Comparison of ENCODE assay signal across 14 cellular contexts in genomic region chr3:61975199-61975598, GRCh38.
DNase-seq lines count a peak whose midpoint lies in the region; ATAC-seq and TF ChIP-seq lines count a peak whose summit lies in the region.
"Had no signal": no experiment of that assay in that cellular context is flagged by ENCODE, and none has a peak within 500 bp of the region (broad histone marks: within the 10 kb centered on the region; RNA-seq: fewer than 3 reads in every experiment).

No MANE protein-coding gene starts in this region.

- no peaks in the 10 kb centered on the region for H4K20me1 ChIP-seq in IMR-90 (ENCODE audit: insufficient read depth, low read length)
- no peaks in the 10 kb centered on the region for H4K20me1 ChIP-seq in neural cell (ENCODE audit: insufficient read depth)

- TF ChIP-seq CTCF in IMR-90 (conservative IDR thresholded peaks at IDR 0.05; ENCODE audit: low read depth, low read length) (no peak), cardiac fibroblast (IDR thresholded peaks at IDR 0.05; ENCODE audit: low read depth, low read length) (no peak), heart right ventricle (IDR thresholded peaks at IDR 0.05) (no peak), neural cell (IDR thresholded peaks at IDR 0.05; ENCODE audit: poor library complexity, severe bottlenecking) (no peak), endothelial cell (IDR thresholded peaks at IDR 0.05; ENCODE audit: unreplicated experiment) (no peak)

- H2AFZ ChIP-seq in IMR-90 (replicated peaks; ENCODE audit: low read length, poor library complexity) (no peak overlapping the region), neural cell (ENCODE audit: low read depth, low read length) (no peak overlapping the region)
- H2AFZ ChIP-seq: GM23338 had no signal

- H3K9me2 ChIP-seq in neural cell (ENCODE audit: insufficient read depth, low read length) = no peaks in the 10 kb centered on the region

- no peak overlapping the region for H3K23ac ChIP-seq in IMR-90 (ENCODE audit: low read depth, low read length)

- H3K9ac ChIP-seq in IMR-90 (ENCODE audit: low read depth, low read length) = no peak overlapping the region
- H3K9ac ChIP-seq in neural cell (ENCODE audit: low read length) = no peak overlapping the region

- no peak for TF ChIP-seq POLR2A in IMR-90 (IDR thresholded peaks at IDR 0.05; ENCODE audit: low read depth, low read length)

- in situ Hi-C loops in IMR-90 (cut with MboI; ENCODE audit: low sequenced_read_pairs) = no loop called here

- WGBS in IMR-90 (ENCODE audit: extremely low coverage in 2 of 2, insufficient read length in 1 of 2), 2 experiments = no CpG with 5 or more reads among the region's 3 CpGs
- 67 to 68% methylated on average over 3 of the region's 3 CpGs for WGBS in heart right ventricle, 2 donors

- H3K36me3 ChIP-seq in IMR-90 (ENCODE audit: control insufficient read depth, insufficient read depth, low read length) = no peaks in the 10 kb centered on the region
- H3K36me3 ChIP-seq in heart right ventricle = no peaks in the 10 kb centered on the region
- no peaks in the 10 kb centered on the region for H3K36me3 ChIP-seq in neural cell (ENCODE audit: insufficient read depth, low read length)
- no peaks in the 10 kb centered on the region for H3K36me3 ChIP-seq in SJCRH30

- H4K91ac ChIP-seq in IMR-90 (ENCODE audit: insufficient read depth, low read depth, low read length) = no peak overlapping the region

- POLR2A ChIA-PET in IMR-90 (lab: Charles Lee; ENCODE audit: unreplicated experiment) = no interaction called here

- H3K4me2 ChIP-seq in IMR-90 (ENCODE audit: low read depth, low read length) (no peak overlapping the region), neural cell (ENCODE audit: low read length) (no peak overlapping the region)
- H3K4me2 ChIP-seq: GM23338 had no signal

- no peak for TF ChIP-seq RAD21 in IMR-90 (IDR thresholded peaks at IDR 0.05; ENCODE audit: low read length)
- no peak for TF ChIP-seq RAD21 in neural cell (conservative IDR thresholded peaks at IDR 0.05)

- peaks cover 2% of the 10 kb centered on the region for H3K27me3 Mint-ChIP-seq in endothelial cell (ENCODE audit: unreplicated experiment)
- H3K27me3 Mint-ChIP-seq: B cell; CD4-positive, alpha-beta T cell had no signal

- H3K4me3 Mint-ChIP-seq in endothelial cell (ENCODE audit: unreplicated experiment) = no peak overlapping the region
- H3K4me3 Mint-ChIP-seq: B cell; CD4-positive, alpha-beta T cell; GM23338 had no signal

- H2BK15ac ChIP-seq in IMR-90 (ENCODE audit: low read depth, low read length) = no peak overlapping the region

- H3K4me1 ChIP-seq in IMR-90 (ENCODE audit: control insufficient read depth, insufficient read depth, low read length) = peaks cover 3% of the 10 kb centered on the region; the same call in 1 of the 2 replicates
- H3K4me1 ChIP-seq in heart right ventricle = peaks cover 5 to 59% (median 38%) of the 10 kb centered on the region in 9 donors
- H3K4me1 ChIP-seq in SJCRH30 = peaks cover under 1% of the 10 kb centered on the region; the same call in 1 of the 2 replicates

- H3K79me1 ChIP-seq in IMR-90 (ENCODE audit: low read depth in 1 of 2, low read length in 2 of 2) = peaks cover 0 to 17% of the 10 kb centered on the region in 2 experiments

- H2AK5ac ChIP-seq in IMR-90 (ENCODE audit: low read depth, low read length) = no peak overlapping the region

- H3K9me1 ChIP-seq in IMR-90 (ENCODE audit: insufficient read depth, low read length) = no peaks in the 10 kb centered on the region

- H3K4me1 Mint-ChIP-seq in endothelial cell (ENCODE audit: unreplicated experiment) = peaks cover 19% of the 10 kb centered on the region
- H3K4me1 Mint-ChIP-seq: B cell had no signal

- no peak for TF ChIP-seq EP300 in neural cell (conservative IDR thresholded peaks at IDR 0.05; ENCODE audit: poor library complexity, severe bottlenecking)

- no peak overlapping the region for H3K14ac ChIP-seq in IMR-90 (replicated peaks; ENCODE audit: low read depth, low read length)

- CTCF ChIA-PET in IMR-90 (lab: Yijun Ruan, JAX) = no interaction called here

- no peak overlapping the region for H2BK20ac ChIP-seq in IMR-90 (ENCODE audit: low read depth, low read length)

- H3K9me3 Mint-ChIP-seq in endothelial cell (ENCODE audit: unreplicated experiment) = no peaks in the 10 kb centered on the region
- H3K9me3 Mint-ChIP-seq: CD4-positive, alpha-beta T cell; GM23338 had no signal

- dilution Hi-C loops in IMR-90 (cut with HindIII; ENCODE audit: low sequenced_read_pairs, unreplicated experiment) = no loop called here

- DNase-seq in IMR-90 = peak; percentile 6
- peak; percentile 29 to 46 for DNase-seq in cardiac fibroblast (ENCODE audit: low read depth in 2 of 2)
- DNase-seq in heart right ventricle = no peak
- no peak for DNase-seq in endothelial cell (ENCODE audit: low spot score)
- no peak for DNase-seq in SJCRH30
- DNase-seq: C1 segment of cervical spinal cord; Calu3; CD4-positive, alpha-beta T cell; DMS 273 treated with DMSO at 0.1 percent for 48 hours; H7 had no signal

- no peak overlapping the region for H4K8ac ChIP-seq in IMR-90 (ENCODE audit: low read depth in 2 of 2, low read length in 2 of 2)

- no peaks in the 10 kb centered on the region for H3K9me3 ChIP-seq in IMR-90 (ENCODE audit: control insufficient read depth, insufficient read depth, low read length)
- no peaks in the 10 kb centered on the region for H3K9me3 ChIP-seq in heart right ventricle
- H3K9me3 ChIP-seq in neural cell (ENCODE audit: low read length) = no peaks in the 10 kb centered on the region
- no peaks in the 10 kb centered on the region for H3K9me3 ChIP-seq in SJCRH30 (replicated peaks)

- H2BK5ac ChIP-seq in IMR-90 (ENCODE audit: low read depth, low read length, poor library complexity, severe bottlenecking) = no peak overlapping the region

- no peak overlapping the region for H3K4ac ChIP-seq in IMR-90 (ENCODE audit: low read depth, low read length)

- H3K56ac ChIP-seq in IMR-90 (ENCODE audit: extremely low read depth, insufficient read depth, low read length) = no peak overlapping the region

- H2AK9ac ChIP-seq in IMR-90 (replicated peaks; ENCODE audit: low read depth, low read length, poor library complexity) = no peak overlapping the region

- no peak overlapping the region for H4K5ac ChIP-seq in IMR-90 (ENCODE audit: low read depth, low read length)

- H2BK120ac ChIP-seq in IMR-90 (ENCODE audit: low read depth, low read length) = no peak overlapping the region

- no peak overlapping the region for H3K18ac ChIP-seq in IMR-90 (ENCODE audit: low read depth, low read length)

- BruUV-seq in IMR-90 (replicated peaks; lab: Mats Ljungman, UMichigan) = no TSS peak

- no peak overlapping the region for H3K27ac ChIP-seq in IMR-90 (ENCODE audit: insufficient read depth, low read length)
- peak overlapping the region in 6 of 10 donors; percentile 3 to 43 (median 25) for H3K27ac ChIP-seq in heart right ventricle
- peak overlapping the region; percentile 71 for H3K27ac ChIP-seq in neural cell (ENCODE audit: low read length)
- no peak overlapping the region for H3K27ac ChIP-seq in SJCRH30

- H3K79me2 ChIP-seq in neural cell (replicated peaks; ENCODE audit: insufficient read depth, low read length) = no peaks in the 10 kb centered on the region

- no peaks in the 10 kb centered on the region for H3F3A ChIP-seq in neural cell (ENCODE audit: insufficient read depth, low read length, poor library complexity, severe bottlenecking)

- ATAC-seq in IMR-90 (ENCODE audit: low read depth) = no peak
- peak in 7 of 8 donors; percentile 48 to 79 (median 61) for ATAC-seq in heart right ventricle
- ATAC-seq in GM21381 (IDR thresholded peaks at IDR 0.05; ENCODE audit: unreplicated experiment) = no peak
- ATAC-seq: GM23338 had no signal

- intact Hi-C loops in IMR-90 (cut with micrococcal nuclease) = no loop called here
- intact Hi-C loops in heart right ventricle (cut with DNase I) = no loop called here

- no peak overlapping the region for H3K27ac Mint-ChIP-seq in endothelial cell (ENCODE audit: unreplicated experiment)
- H3K27ac Mint-ChIP-seq: B cell; CD4-positive, alpha-beta T cell; GM23338 had no signal

- H3K27me3 ChIP-seq in IMR-90 (ENCODE audit: control insufficient read depth, insufficient read depth, low read length) (no peaks in the 10 kb centered on the region), heart right ventricle (no peaks in the 10 kb centered on the region), neural cell (ENCODE audit: insufficient read depth, low read depth, low read length) (no peaks in the 10 kb centered on the region), SJCRH30 (no peaks in the 10 kb centered on the region)

- H3K4me3 ChIP-seq in IMR-90 (ENCODE audit: insufficient read depth, low read depth, low read length) (no peak overlapping the region), cardiac fibroblast (replicated peaks in 1 of 2; ENCODE audit: low read depth in 2 of 2, low read length in 2 of 2) (no peak overlapping the region), heart right ventricle (no peak overlapping the region), neural cell (ENCODE audit: low read length) (no peak overlapping the region), SJCRH30 (no peak overlapping the region)
- H3K4me3 ChIP-seq: GM23338 had no signal

- no peaks in the 10 kb centered on the region for H3K36me3 Mint-ChIP-seq in endothelial cell (ENCODE audit: low read depth, unreplicated experiment)

TF ChIP-seq in IMR-90, 13 proteins besides CTCF, POLR2A, EP300 and RAD21 (continues in another document):
- TF ChIP-seq CHD1 (IDR thresholded peaks at IDR 0.05; ENCODE audit: low read depth, low read length) (no peak), FOS (IDR thresholded peaks at IDR 0.05; ENCODE audit: low read depth, low read length) (no peak), NFE2L2 (IDR thresholded peaks at IDR 0.05; ENCODE audit: low read depth, low read length) (no peak), USF2 (IDR thresholded peaks at IDR 0.05; ENCODE audit: low read depth, low read length) (no peak)

TF ChIP-seq in neural cell, 6 proteins besides CTCF, POLR2A, EP300 and RAD21 (continues in another document):
- TF ChIP-seq MXI1 (conservative IDR thresholded peaks at IDR 0.05; ENCODE audit: poor library complexity, severe bottlenecking) = no peak
- no peak for TF ChIP-seq POLR2AphosphoS5 (IDR thresholded peaks at IDR 0.05)
- TF ChIP-seq TAF1 (IDR thresholded peaks at IDR 0.05; ENCODE audit: low read depth) = no peak

Comparison
In these comparisons a context has a peak if more than half of its experiments do, and no peak if none do; other contexts are left out.
1. ATAC-seq: peak in heart right ventricle (7 of 8); none in IMR-90 (single experiment) and GM21381 (single experiment).
2. DNase-seq: peak in IMR-90 (single experiment) and cardiac fibroblast (2 of 2); none in heart right ventricle (0 of 2), endothelial cell (single experiment) and SJCRH30 (0 of 2).
3. H3K27ac ChIP-seq: peak in heart right ventricle (6 of 10) and neural cell (single experiment); none in IMR-90 (single experiment) and SJCRH30 (single experiment).